Comparison of ENCODE assay signal across 14 cellular contexts in the genomic region with DNA sequence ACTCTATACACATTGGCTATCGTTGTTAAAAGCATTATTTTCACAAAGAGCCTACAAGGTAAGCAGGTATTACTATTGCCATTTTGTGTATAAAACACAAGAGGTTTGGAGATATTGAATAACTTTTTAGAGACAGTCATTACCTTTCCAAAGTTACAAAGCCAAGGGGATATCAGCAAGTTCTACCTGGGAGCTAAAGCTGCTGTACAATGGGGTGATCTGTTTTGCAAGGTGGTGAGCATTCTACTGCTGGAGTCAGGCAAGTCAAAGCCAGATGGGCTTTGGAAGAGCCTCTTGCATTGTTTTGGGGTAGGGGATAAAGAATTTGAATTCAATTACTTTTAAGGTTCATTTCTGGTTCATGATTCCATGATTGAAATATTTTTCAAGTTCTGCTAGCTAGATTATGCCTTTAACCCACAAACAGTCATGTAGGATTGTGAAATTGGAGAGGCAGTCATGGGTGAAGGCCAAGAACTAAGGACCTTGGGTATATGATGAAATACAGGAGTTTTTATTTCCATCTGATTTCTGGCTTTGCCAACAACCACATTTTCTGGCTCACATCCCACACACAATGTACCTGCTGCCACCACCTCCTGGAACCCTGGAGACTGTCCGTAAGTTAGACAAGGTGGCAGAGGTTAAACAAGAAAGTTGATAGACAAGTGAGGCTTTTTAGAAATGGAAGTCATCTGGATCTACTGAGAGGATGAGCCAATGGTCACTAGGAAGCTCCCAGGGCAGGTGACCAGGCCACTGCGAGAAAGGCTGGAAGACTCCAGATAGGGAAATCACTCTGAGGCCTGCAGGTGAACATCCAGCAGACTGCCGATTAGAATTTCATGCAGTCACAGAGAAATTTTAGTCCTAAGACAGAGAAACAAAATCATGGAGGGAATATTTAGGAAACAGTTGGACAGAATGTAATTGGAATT.
DNase-seq lines count a peak whose midpoint lies in the region; ATAC-seq and TF ChIP-seq lines count a peak whose summit lies in the region.
"Had no signal": no experiment of that assay in that cellular context is flagged by ENCODE, and none has a peak within 500 bp of the region (broad histone marks: within the 10 kb centered on the region; RNA-seq: fewer than 3 reads in every experiment).

No MANE protein-coding gene starts in this region.

- TF ChIP-seq CTCF in astrocyte of the spinal cord (IDR thresholded peaks at IDR 0.05; ENCODE audit: low read depth, low read length): no peak

- no peaks in the 10 kb centered on the region for H3K27me3 ChIP-seq in subcutaneous abdominal adipose tissue (ENCODE audit: control insufficient read depth in 5 of 5, insufficient read depth in 4 of 5, low read length in 5 of 5)
- H3K27me3 ChIP-seq: upper lobe of left lung had no signal

- DNase-seq in SKM-1 treated with dmso at 0.1 percent for 144 hours (lab: John Stamatoyannopoulos, UW; ENCODE audit: unreplicated experiment) (peak; percentile 0), SKM-1 (lab: John Stamatoyannopoulos, UW; ENCODE audit: unreplicated experiment) (no peak), astrocyte of the spinal cord (ENCODE audit: low read depth, low spot score) (peak; percentile 60), iris pigment epithelial cell (ENCODE audit: low read depth) (peak; percentile 92), NCI-H1105 treated with DMSO at 0.1 percent for 48 hours (lab: John Stamatoyannopoulos, UW) (no peak), immature natural killer cell (no peak)
- DNase-seq: activated B cell treated with CpG ODN at 0.5 μM for 24 hours; anterior cingulate cortex; effector memory CD4-positive, alpha-beta T cell; occipital lobe had no signal

- no peak for ATAC-seq in GM18858 (IDR thresholded peaks at IDR 0.05; ENCODE audit: unreplicated experiment)
- ATAC-seq: GM12878 had no signal

- peaks cover 0 to 8% (median under 1%) of the 10 kb centered on the region in 6 donors for H3K9me3 Mint-ChIP-seq in immature natural killer cell
- H3K9me3 Mint-ChIP-seq: activated B cell treated with CpG ODN at 0.5 μM for 24 hours had no signal

- H3K4me3 ChIP-seq in astrocyte of the spinal cord (ENCODE audit: low read depth, low read length) (no peak overlapping the region), subcutaneous abdominal adipose tissue (ENCODE audit: low read depth in 1 of 5, low read length in 5 of 5) (no peak overlapping the region)
- H3K4me3 ChIP-seq: GM12878, upper lobe of left lung had no signal

- H3K9me3 ChIP-seq in subcutaneous abdominal adipose tissue (ENCODE audit: control insufficient read depth in 5 of 5, low read length in 5 of 5): peaks cover 0 to 3% (median 0%) of the 10 kb centered on the region in 5 donors
- H3K9me3 ChIP-seq: upper lobe of left lung had no signal

- no peak overlapping the region for H3K27ac Mint-ChIP-seq in immature natural killer cell
- H3K27ac Mint-ChIP-seq: activated B cell treated with CpG ODN at 0.5 μM for 24 hours had no signal

- peak overlapping the region in 2 of 5 donors; percentile 6 to 40 for H3K9ac ChIP-seq in subcutaneous abdominal adipose tissue (ENCODE audit: low read length in 5 of 5)

- in situ Hi-C loops in astrocyte of the spinal cord (cut with HindIII; ENCODE audit: low sequenced_read_pairs): no loop called here

- peaks cover 3 to 30% (median 25%) of the 10 kb centered on the region in 5 donors for H3K4me1 ChIP-seq in subcutaneous abdominal adipose tissue (ENCODE audit: control insufficient read depth in 5 of 5, insufficient read depth in 5 of 5, low read length in 5 of 5)

- H3K4me1 Mint-ChIP-seq in immature natural killer cell: no peaks in the 10 kb centered on the region
- H3K4me1 Mint-ChIP-seq: activated B cell treated with CpG ODN at 0.5 μM for 24 hours had no signal

- peaks cover 2 to 10% (median 7%) of the 10 kb centered on the region in 3 donors for H3K27me3 Mint-ChIP-seq in immature natural killer cell (ENCODE audit: low read depth in 3 of 3)
- H3K27me3 Mint-ChIP-seq: activated B cell treated with CpG ODN at 0.5 μM for 24 hours had no signal

- no peak overlapping the region for H3K4me3 Mint-ChIP-seq in immature natural killer cell
- H3K4me3 Mint-ChIP-seq: activated B cell treated with CpG ODN at 0.5 μM for 24 hours had no signal

- no peaks in the 10 kb centered on the region for H3K36me3 ChIP-seq in subcutaneous abdominal adipose tissue (ENCODE audit: control insufficient read depth in 5 of 5, insufficient read depth in 5 of 5, low read length in 5 of 5)
- H3K36me3 ChIP-seq: upper lobe of left lung had no signal

- H3K36me3 Mint-ChIP-seq in immature natural killer cell: no peaks in the 10 kb centered on the region

- peak overlapping the region; percentile 79 for H3K27ac ChIP-seq in subcutaneous abdominal adipose tissue (ENCODE audit: low read depth, low read length)
- H3K27ac ChIP-seq: upper lobe of left lung had no signal

Comparison
In these comparisons a context has a peak if more than half of its experiments do, and no peak if none do; other contexts are left out.
1. DNase-seq: peak in SKM-1 treated with dmso at 0.1 percent for 144 hours (single experiment), astrocyte of the spinal cord (single experiment) and iris pigment epithelial cell (single experiment); none in SKM-1 (single experiment), NCI-H1105 treated with DMSO at 0.1 percent for 48 hours (single experiment) and immature natural killer cell (0 of 3).